ENCODE assay signal across 16 cellular contexts in genomic region chr14:23172096-23172495, GRCh38. TPM values are rescaled to one million over a fixed set of nuclear protein-coding genes. Genes with fewer than 3 reads are reported as not detected.
"Had no signal": no experiment of that assay in that cellular context is flagged by ENCODE, and none has a peak within 500 bp of the region (broad histone marks: within the 10 kb centered on the region; RNA-seq: fewer than 3 reads in every experiment).

No MANE protein-coding gene starts in this region.

- H3K9me3 ChIP-seq: adrenal gland, left lung, pancreas, tibial artery had no signal

- H3K4me3 Mint-ChIP-seq: activated naive CD4-positive, alpha-beta T cell treated with anti-CD3 and anti-CD28 coated beads, Interleukin-2, amount 10 ng/mL, durations not matched to agents 7 days and 5 days; activated T-helper 17 cell treated with anti-CD3 and anti-CD28 coated beads, Interleukin-2, amount 50 U/mL, for 72 hours; central memory CD8-positive, alpha-beta T cell; memory B cell; neural progenitor cell; T-helper 1 cell treated with Interleukin-12 subunit alpha and Interleukin-12 subunit beta and Interleukin-4 antibody, amounts not matched to agents 30 μg/mL and 1 μg/mL, for 36 hours had no signal

- H3K9me3 Mint-ChIP-seq: activated naive CD4-positive, alpha-beta T cell treated with anti-CD3 and anti-CD28 coated beads, Interleukin-2, amount 10 ng/mL, durations not matched to agents 7 days and 5 days; activated T-helper 17 cell treated with anti-CD3 and anti-CD28 coated beads, Interleukin-2, amount 50 U/mL, for 72 hours; central memory CD8-positive, alpha-beta T cell; memory B cell; neural progenitor cell; T-helper 1 cell treated with Interleukin-12 subunit alpha and Interleukin-12 subunit beta and Interleukin-4 antibody, amounts not matched to agents 30 μg/mL and 1 μg/mL, for 36 hours had no signal

- H3K9ac ChIP-seq: neural progenitor cell had no signal

- H3K4me3 ChIP-seq: adrenal gland, left lung, neural progenitor cell, pancreas, tibial artery had no signal

- H3K36me3 ChIP-seq: adrenal gland, left lung, neural progenitor cell, pancreas had no signal

- H3K27me3 ChIP-seq: adrenal gland, left lung, neural progenitor cell, pancreas, tibial artery had no signal

- H3K4me1 Mint-ChIP-seq: activated T-helper 17 cell treated with anti-CD3 and anti-CD28 coated beads, Interleukin-2, amount 50 U/mL, for 72 hours; central memory CD8-positive, alpha-beta T cell had no signal

- H2AFZ ChIP-seq: neural progenitor cell had no signal

- DNase-seq: activated CD4-positive, alpha-beta T cell treated with anti-CD3 and anti-CD28 coated beads for 48 hours; activated naive CD4-positive, alpha-beta T cell treated with anti-CD3 and anti-CD28 coated beads, Interleukin-2, amount 10 ng/mL, durations not matched to agents 7 days and 5 days; cortex of kidney; effector memory CD4-positive, alpha-beta T cell; left lung; pancreas; tibial artery had no signal

- FAIRE-seq: pancreas had no signal

- ATAC-seq: activated T-helper 17 cell treated with anti-CD3 and anti-CD28 coated beads, Interleukin-2, amount 50 U/mL, for 72 hours had no signal

- H3K4me2 ChIP-seq: neural progenitor cell had no signal

- H3K27ac ChIP-seq: left lung, neural progenitor cell, pancreas, tibial artery had no signal

- H3K27ac Mint-ChIP-seq: activated naive CD4-positive, alpha-beta T cell treated with anti-CD3 and anti-CD28 coated beads, Interleukin-2, amount 10 ng/mL, durations not matched to agents 7 days and 5 days; activated T-helper 17 cell treated with anti-CD3 and anti-CD28 coated beads, Interleukin-2, amount 50 U/mL, for 72 hours; memory B cell; neural progenitor cell; T-helper 1 cell treated with Interleukin-12 subunit alpha and Interleukin-12 subunit beta and Interleukin-4 antibody, amounts not matched to agents 30 μg/mL and 1 μg/mL, for 36 hours had no signal

- H3K36me3 Mint-ChIP-seq: activated naive CD4-positive, alpha-beta T cell treated with anti-CD3 and anti-CD28 coated beads, Interleukin-2, amount 10 ng/mL, durations not matched to agents 7 days and 5 days; memory B cell had no signal

- H3K27me3 Mint-ChIP-seq: memory B cell had no signal

RNA-seq across cellular contexts. Expression of gene CEBPE, which starts 53.0 kb away (rescaled TPM):
- total RNA-seq: activated T-helper 17 cell treated with anti-CD3 and anti-CD28 coated beads, Interleukin-2, amount 50 U/mL, for 72 hours; epithelial cell of proximal tubule; glomerular endothelial cell; pancreas; renal cortical epithelial cell had no signal
- polyA plus RNA-seq: pancreas had no signal
